Comparison of ENCODE assay signal across 1 cellular context in the genomic region with DNA sequence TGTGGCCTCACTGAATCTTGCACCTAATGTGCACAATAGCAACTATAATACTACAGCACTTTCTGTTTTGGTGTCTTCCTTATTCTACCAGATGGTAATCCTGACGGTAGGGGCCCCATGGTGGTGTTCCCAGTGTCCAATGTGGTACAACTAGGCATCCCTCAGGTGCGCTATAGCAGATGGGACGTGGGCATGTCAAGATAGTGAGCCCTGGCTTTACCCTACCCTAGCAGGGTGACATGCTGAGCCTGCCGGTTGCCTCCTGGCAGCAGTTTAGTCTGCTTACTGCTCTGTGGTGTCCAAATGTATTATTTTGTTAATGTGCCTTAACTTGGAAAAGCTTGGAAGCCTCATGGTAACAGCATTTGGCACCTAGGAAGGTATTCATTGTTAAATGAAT.
TF ChIP-seq lines count a peak whose summit lies in the region.

No MANE protein-coding gene starts in this region.

TF ChIP-seq in IMR-90, 13 proteins besides CTCF, POLR2A, EP300 and RAD21:
- TF ChIP-seq ELK1 (IDR thresholded peaks at IDR 0.05; ENCODE audit: borderline replicate concordance, low read depth, low read length), result no peak
- no peak for TF ChIP-seq MAZ (IDR thresholded peaks at IDR 0.05; ENCODE audit: borderline replicate concordance, low read depth, low read length)
- TF ChIP-seq NFE2L2 (IDR thresholded peaks at IDR 0.05; ENCODE audit: low read depth, low read length), result no peak
